1 cellular context compared by ENCODE assay signal in the genomic region with DNA sequence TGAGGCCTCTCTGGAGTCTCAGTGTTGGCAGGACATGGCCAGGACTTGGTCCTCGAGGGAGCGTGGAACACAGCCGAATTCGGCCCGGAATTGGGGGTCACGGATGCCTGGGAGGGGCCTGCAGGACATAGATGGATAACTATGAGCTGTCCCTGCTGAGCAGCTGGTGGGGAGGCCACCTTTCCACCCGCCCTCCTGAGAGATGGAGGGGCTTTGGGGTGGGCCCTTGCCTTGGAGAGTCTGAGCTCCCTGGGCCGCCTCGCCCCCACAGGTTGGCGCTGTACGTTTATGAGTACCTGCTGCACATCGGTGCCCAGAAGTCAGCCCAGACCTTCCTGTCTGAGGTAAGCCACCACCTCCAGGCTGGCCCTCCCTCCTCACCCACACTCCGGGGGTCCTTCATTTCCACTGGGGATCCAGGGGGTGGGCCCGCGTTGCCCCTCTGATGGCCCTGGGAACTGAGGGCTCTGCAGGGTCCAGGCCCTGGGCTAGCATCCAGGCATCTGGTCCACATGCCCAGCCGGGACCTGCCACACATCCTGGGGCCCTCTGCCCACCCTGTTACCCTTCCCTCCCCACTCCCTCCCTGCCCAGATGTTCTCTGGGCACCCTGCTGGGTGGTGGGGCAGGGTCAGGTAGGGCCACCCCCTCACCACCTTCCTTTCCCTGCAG.
TF ChIP-seq lines count a peak whose summit lies in the region.

No MANE protein-coding gene starts in this region.

TF ChIP-seq in K562, 482 proteins besides CTCF, POLR2A, EP300 and RAD21:
- TF ChIP-seq, protein P1, sequence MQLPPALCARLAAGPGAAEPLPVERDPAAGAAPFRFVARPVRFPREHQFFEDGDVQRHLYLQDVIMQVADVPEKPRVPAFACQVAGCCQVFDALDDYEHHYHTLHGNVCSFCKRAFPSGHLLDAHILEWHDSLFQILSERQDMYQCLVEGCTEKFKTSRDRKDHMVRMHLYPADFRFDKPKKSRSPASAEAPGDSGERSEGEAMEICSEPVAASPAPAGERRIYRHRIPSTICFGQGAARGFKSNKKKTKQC (CRISPR knock-in tag; IDR thresholded peaks at IDR 0.05), result no peak
- TF ChIP-seq FIP1L1 (IDR thresholded peaks at IDR 0.05; ENCODE audit: low read depth, low read length, poor library complexity, severe bottlenecking) (peak; percentile 23), ZNF324 (CRISPR knock-in tag; IDR thresholded peaks at IDR 0.05) (no peak), ZNF778 (CRISPR knock-in tag; IDR thresholded peaks at IDR 0.05) (no peak), POLR2G (IDR thresholded peaks at IDR 0.05; ENCODE audit: low read depth, low read length) (peak; percentile 50; the same call in 1 of the 2 replicates), PPARD (CRISPR knock-in tag; IDR thresholded peaks at IDR 0.05) (no peak), MEF2A (IDR thresholded peaks at IDR 0.05; ENCODE audit: control insufficient read depth, low read depth, low read length) (no peak), EWSR1 (IDR thresholded peaks at IDR 0.05; ENCODE audit: borderline replicate concordance, low read depth, partially characterized antibody) (no peak), NFATC3 (IDR thresholded peaks at IDR 0.05) (no peak), NCOR1 (IDR thresholded peaks at IDR 0.05) (no peak), ZZZ3 (IDR thresholded peaks at IDR 0.05) (no peak), FOXK2 (conservative IDR thresholded peaks at IDR 0.05 in 1 of 2, IDR thresholded peaks at IDR 0.05 in 1 of 2; ENCODE audit: low read depth in 2 of 2) (no peak), SRSF9 (IDR thresholded peaks at IDR 0.05; ENCODE audit: borderline replicate concordance, low read depth, low read length) (no peak)
- TF ChIP-seq, protein P2, sequence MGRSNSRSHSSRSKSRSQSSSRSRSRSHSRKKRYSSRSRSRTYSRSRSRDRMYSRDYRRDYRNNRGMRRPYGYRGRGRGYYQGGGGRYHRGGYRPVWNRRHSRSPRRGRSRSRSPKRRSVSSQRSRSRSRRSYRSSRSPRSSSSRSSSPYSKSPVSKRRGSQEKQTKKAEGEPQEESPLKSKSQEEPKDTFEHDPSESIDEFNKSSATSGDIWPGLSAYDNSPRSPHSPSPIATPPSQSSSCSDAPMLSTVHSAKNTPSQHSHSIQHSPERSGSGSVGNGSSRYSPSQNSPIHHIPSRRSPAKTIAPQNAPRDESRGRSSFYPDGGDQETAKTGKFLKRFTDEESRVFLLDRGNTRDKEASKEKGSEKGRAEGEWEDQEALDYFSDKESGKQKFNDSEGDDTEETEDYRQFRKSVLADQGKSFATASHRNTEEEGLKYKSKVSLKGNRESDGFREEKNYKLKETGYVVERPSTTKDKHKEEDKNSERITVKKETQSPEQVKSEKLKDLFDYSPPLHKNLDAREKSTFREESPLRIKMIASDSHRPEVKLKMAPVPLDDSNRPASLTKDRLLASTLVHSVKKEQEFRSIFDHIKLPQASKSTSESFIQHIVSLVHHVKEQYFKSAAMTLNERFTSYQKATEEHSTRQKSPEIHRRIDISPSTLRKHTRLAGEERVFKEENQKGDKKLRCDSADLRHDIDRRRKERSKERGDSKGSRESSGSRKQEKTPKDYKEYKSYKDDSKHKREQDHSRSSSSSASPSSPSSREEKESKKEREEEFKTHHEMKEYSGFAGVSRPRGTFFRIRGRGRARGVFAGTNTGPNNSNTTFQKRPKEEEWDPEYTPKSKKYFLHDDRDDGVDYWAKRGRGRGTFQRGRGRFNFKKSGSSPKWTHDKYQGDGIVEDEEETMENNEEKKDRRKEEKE (IDR thresholded peaks at IDR 0.05; ENCODE audit: borderline replicate concordance in 1 of 2, control insufficient read depth in 1 of 2, low read depth in 2 of 2, low read length in 1 of 2), result no peak
- TF ChIP-seq, protein P3, sequence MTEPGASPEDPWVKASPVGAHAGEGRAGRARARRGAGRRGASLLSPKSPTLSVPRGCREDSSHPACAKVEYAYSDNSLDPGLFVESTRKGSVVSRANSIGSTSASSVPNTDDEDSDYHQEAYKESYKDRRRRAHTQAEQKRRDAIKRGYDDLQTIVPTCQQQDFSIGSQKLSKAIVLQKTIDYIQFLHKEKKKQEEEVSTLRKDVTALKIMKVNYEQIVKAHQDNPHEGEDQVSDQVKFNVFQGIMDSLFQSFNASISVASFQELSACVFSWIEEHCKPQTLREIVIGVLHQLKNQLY (CRISPR knock-in tag; conservative IDR thresholded peaks at IDR 0.05), result no peak
- TF ChIP-seq, protein P4, sequence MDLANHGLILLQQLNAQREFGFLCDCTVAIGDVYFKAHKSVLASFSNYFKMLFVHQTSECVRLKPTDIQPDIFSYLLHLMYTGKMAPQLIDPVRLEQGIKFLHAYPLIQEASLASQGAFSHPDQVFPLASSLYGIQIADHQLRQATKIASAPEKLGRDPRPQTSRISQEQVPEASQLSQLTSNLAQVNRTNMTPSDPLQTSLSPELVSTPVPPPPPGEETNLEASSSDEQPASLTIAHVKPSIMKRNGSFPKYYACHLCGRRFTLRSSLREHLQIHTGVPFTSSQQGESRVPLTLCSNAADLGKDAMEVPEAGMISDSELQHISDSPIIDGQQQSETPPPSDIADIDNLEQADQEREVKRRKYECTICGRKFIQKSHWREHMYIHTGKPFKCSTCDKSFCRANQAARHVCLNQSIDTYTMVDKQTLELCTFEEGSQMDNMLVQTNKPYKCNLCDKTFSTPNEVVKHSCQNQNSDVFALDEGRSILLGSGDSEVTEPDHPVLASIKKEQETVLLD (IDR thresholded peaks at IDR 0.05), result no peak
- TF ChIP-seq, protein P5, sequence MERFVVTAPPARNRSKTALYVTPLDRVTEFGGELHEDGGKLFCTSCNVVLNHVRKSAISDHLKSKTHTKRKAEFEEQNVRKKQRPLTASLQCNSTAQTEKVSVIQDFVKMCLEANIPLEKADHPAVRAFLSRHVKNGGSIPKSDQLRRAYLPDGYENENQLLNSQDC (CRISPR knock-in tag; IDR thresholded peaks at IDR 0.05), result no peak
